ENCODE assay signal across 10 cellular contexts in genomic region chr3:177820683-177821316, GRCh38.
DNase-seq lines count a peak whose midpoint lies in the region; ATAC-seq and TF ChIP-seq lines count a peak whose summit lies in the region.
"Had no signal": no experiment of that assay in that cellular context is flagged by ENCODE, and none has a peak within 500 bp of the region (broad histone marks: within the 10 kb centered on the region; RNA-seq: fewer than 3 reads in every experiment).

No MANE protein-coding gene starts in this region.

- H3K4me1 ChIP-seq in fibroblast of lung (ENCODE audit: control insufficient read depth, extremely low read depth, insufficient read depth, low read length) (peaks cover 28% of the 10 kb centered on the region), neural progenitor cell (peaks cover 16% of the 10 kb centered on the region), Peyer's patch (peaks cover 0 to 7% (median 2%) of the 10 kb centered on the region in 4 donors)

- no peaks in the 10 kb centered on the region for H3K9me3 Mint-ChIP-seq in neural progenitor cell
- H3K9me3 Mint-ChIP-seq: effector memory CD8-positive, alpha-beta T cell had no signal

- peak; percentile 82 for ATAC-seq in GM21423 (IDR thresholded peaks at IDR 0.05; ENCODE audit: unreplicated experiment)
- ATAC-seq: effector memory CD8-positive, alpha-beta T cell had no signal

- H3K36me3 Mint-ChIP-seq in neural progenitor cell: no peaks in the 10 kb centered on the region

- no peak overlapping the region for H3K4me2 ChIP-seq in fibroblast of lung (ENCODE audit: extremely low read depth, insufficient read depth, low read length)
- no peak overlapping the region for H3K4me2 ChIP-seq in neural progenitor cell

- no peaks in the 10 kb centered on the region; the same call in 1 of the 2 replicates for H3K27me3 ChIP-seq in GM06990 (replicated peaks; ENCODE audit: control insufficient read depth, insufficient read depth, low read length)
- H3K27me3 ChIP-seq in fibroblast of lung (ENCODE audit: control insufficient read depth, insufficient read depth, low read length): no peaks in the 10 kb centered on the region
- H3K27me3 ChIP-seq in neural progenitor cell: no peaks in the 10 kb centered on the region
- H3K27me3 ChIP-seq in Peyer's patch: no peaks in the 10 kb centered on the region

- H3K36me3 ChIP-seq in GM06990 (ENCODE audit: control insufficient read depth, insufficient read depth, low read length) (no peaks in the 10 kb centered on the region), fibroblast of lung (ENCODE audit: control insufficient read depth, insufficient read depth, low read length) (no peaks in the 10 kb centered on the region), neural progenitor cell (no peaks in the 10 kb centered on the region), Peyer's patch (no peaks in the 10 kb centered on the region)

- H3K4me1 Mint-ChIP-seq in neural progenitor cell: peaks cover 17% of the 10 kb centered on the region

- H3K9ac ChIP-seq in fibroblast of lung (ENCODE audit: insufficient read depth, low read length): no peak overlapping the region
- no peak overlapping the region for H3K9ac ChIP-seq in neural progenitor cell

- no peak overlapping the region for H3K27ac ChIP-seq in fibroblast of lung (ENCODE audit: insufficient read depth, low read length)
- H3K27ac ChIP-seq in neural progenitor cell: no peak overlapping the region
- H3K27ac ChIP-seq in Peyer's patch: no peak overlapping the region

- H4K20me1 ChIP-seq in fibroblast of lung (ENCODE audit: control insufficient read depth, extremely low read depth, insufficient read depth, low read length) (no peaks in the 10 kb centered on the region), neural progenitor cell (ENCODE audit: low read depth) (no peaks in the 10 kb centered on the region)

- DNase-seq in GM06990 (ENCODE audit: extremely low read depth, insufficient read length): peak; percentile 2
- peak; percentile 19 for DNase-seq in HT1080 (ENCODE audit: low read depth)
- peak; percentile 48 to 94 for DNase-seq in fibroblast of lung (ENCODE audit: low read depth in 2 of 2)
- DNase-seq in neural progenitor cell (ENCODE audit: low spot score): no peak
- no peak for DNase-seq in mucosa of gallbladder (ENCODE audit: low spot score)
- no peak for DNase-seq in GM19238 (ENCODE audit: insufficient read length, low spot score)
- DNase-seq in Peyer's patch: no peak
- DNase-seq: DMS 273 treated with DMSO at 0.1 percent for 48 hours; effector memory CD8-positive, alpha-beta T cell had no signal

- H3K4me3 ChIP-seq in GM06990 (replicated peaks; ENCODE audit: low read depth, low read length) (no peak overlapping the region), fibroblast of lung (replicated peaks in 1 of 4; ENCODE audit: control extremely low read depth in 1 of 4, insufficient read depth in 1 of 4, low read depth in 3 of 4, low read length in 4 of 4) (no peak overlapping the region), neural progenitor cell (no peak overlapping the region), Peyer's patch (no peak overlapping the region)

- H3K27ac Mint-ChIP-seq in neural progenitor cell: no peak overlapping the region
- H3K27ac Mint-ChIP-seq: effector memory CD8-positive, alpha-beta T cell had no signal

- peaks cover 7% of the 10 kb centered on the region for H3K27me3 Mint-ChIP-seq in neural progenitor cell (ENCODE audit: insufficient read depth, low read depth)
- H3K27me3 Mint-ChIP-seq: effector memory CD8-positive, alpha-beta T cell had no signal

- H3K79me2 ChIP-seq in fibroblast of lung (ENCODE audit: control insufficient read depth, insufficient read depth, low read length) (no peaks in the 10 kb centered on the region), neural progenitor cell (ENCODE audit: low read depth) (no peaks in the 10 kb centered on the region)

- H3F3A ChIP-seq in neural progenitor cell (ENCODE audit: low read depth): peaks cover 11% of the 10 kb centered on the region

- H3K4me3 Mint-ChIP-seq in neural progenitor cell: no peak overlapping the region
- H3K4me3 Mint-ChIP-seq: effector memory CD8-positive, alpha-beta T cell had no signal

- no peak for TF ChIP-seq POLR2A in Peyer's patch (IDR thresholded peaks at IDR 0.05)

- no peaks in the 10 kb centered on the region for H3K9me3 ChIP-seq in fibroblast of lung (ENCODE audit: control insufficient read depth, insufficient read depth, low read depth, low read length)
- H3K9me3 ChIP-seq in neural progenitor cell (ENCODE audit: low read depth): no peaks in the 10 kb centered on the region
- H3K9me3 ChIP-seq in Peyer's patch: no peaks in the 10 kb centered on the region

- no peak overlapping the region for H2AFZ ChIP-seq in fibroblast of lung (ENCODE audit: low read length)
- H2AFZ ChIP-seq in neural progenitor cell (replicated peaks): no peak overlapping the region

- TF ChIP-seq CTCF in GM06990 (IDR thresholded peaks at IDR 0.05; ENCODE audit: insufficient read depth, low read length, poor library complexity, severe bottlenecking) (no peak), fibroblast of lung (conservative IDR thresholded peaks at IDR 0.05 in 1 of 2, IDR thresholded peaks at IDR 0.05 in 1 of 2; ENCODE audit: low read depth in 1 of 2, low read length in 2 of 2) (no peak), neural progenitor cell (IDR thresholded peaks at IDR 0.05) (no peak), Peyer's patch (IDR thresholded peaks at IDR 0.05) (no peak)

Comparison
In these comparisons a context has a peak if more than half of its experiments do, and no peak if none do; other contexts are left out.
1. DNase-seq: peak in GM06990 (single experiment), HT1080 (single experiment) and fibroblast of lung (2 of 2); none in neural progenitor cell (single experiment), mucosa of gallbladder (single experiment), GM19238 (single experiment) and Peyer's patch (0 of 3).